8 cellular contexts compared by ENCODE assay signal in the genomic region with DNA sequence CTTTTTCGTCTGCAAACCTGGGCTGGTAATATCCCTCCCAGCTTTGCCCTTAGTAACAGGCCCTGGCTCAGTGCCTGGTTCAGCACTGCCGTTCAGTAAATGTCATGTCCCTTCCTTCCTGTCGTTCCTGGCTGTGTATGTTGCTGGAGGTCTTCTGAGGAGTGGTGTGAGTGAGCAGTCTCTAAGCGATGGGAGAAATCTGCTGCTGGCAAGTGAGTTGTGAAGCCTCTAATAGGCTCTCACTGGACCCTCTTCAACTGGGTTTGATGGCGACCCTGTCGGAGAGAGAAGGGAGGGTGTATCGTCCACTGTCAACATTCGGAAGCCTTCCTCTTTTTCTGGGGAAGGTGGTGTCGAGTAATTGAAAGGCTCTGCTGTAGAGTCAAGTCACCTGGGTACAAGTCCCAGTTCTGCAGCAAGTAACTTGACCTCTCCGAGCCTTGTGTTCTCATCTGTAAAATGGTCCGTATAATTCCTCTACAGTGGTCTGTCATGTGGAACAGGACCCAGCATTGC.
DNase-seq lines count a peak whose midpoint lies in the region; ATAC-seq and TF ChIP-seq lines count a peak whose summit lies in the region.

No MANE protein-coding gene starts in this region.

- H3K4me3 ChIP-seq in Jurkat, Clone E6-1 (ENCODE audit: low read length) = peak overlapping the region; percentile 92

- H3K4me1 Mint-ChIP-seq in activated T-cell treated with anti-CD3 and anti-CD28 coated beads, Interleukin-2, amount 50 U/mL, for 24 hours (ENCODE audit: low read depth) = peaks cover 20% of the 10 kb centered on the region
- H3K4me1 Mint-ChIP-seq in osteocyte (ENCODE audit: unreplicated experiment) = peaks cover 8% of the 10 kb centered on the region

- DNase-seq in NOMO-1 treated with DMSO at 0.1 percent for 48 hours (lab: John Stamatoyannopoulos, UW; ENCODE audit: unreplicated experiment) = peak; percentile 46
- no peak for DNase-seq in NOMO-1 treated with dmso at 0.1 percent for 144 hours (lab: John Stamatoyannopoulos, UW; ENCODE audit: unreplicated experiment)
- DNase-seq in Jurkat, Clone E6-1 (ENCODE audit: low read depth, low spot score) = no peak
- peak; percentile 44 for DNase-seq in activated T-cell treated with anti-CD3 and anti-CD28 coated beads, Interleukin-2, amount 50 U/mL, for 24 hours
- DNase-seq in foreskin melanocyte = peak; percentile 49
- no peak for DNase-seq in osteocyte (ENCODE audit: extremely low spot score, unreplicated experiment)
- no peak for DNase-seq in KG1 (lab: John Stamatoyannopoulos, UW)

- no peaks in the 10 kb centered on the region for H3K27me3 Mint-ChIP-seq in activated T-cell treated with anti-CD3 and anti-CD28 coated beads, Interleukin-2, amount 50 U/mL, for 24 hours
- H3K27me3 Mint-ChIP-seq in osteocyte (ENCODE audit: unreplicated experiment) = no peaks in the 10 kb centered on the region

- ATAC-seq in GM19324 (IDR thresholded peaks at IDR 0.05; ENCODE audit: low FRiP score, unreplicated experiment) = no peak

- no peak for TF ChIP-seq CTCF in osteocyte (IDR thresholded peaks at IDR 0.05)

- peaks cover 5% of the 10 kb centered on the region for H3K36me3 Mint-ChIP-seq in activated T-cell treated with anti-CD3 and anti-CD28 coated beads, Interleukin-2, amount 50 U/mL, for 24 hours (ENCODE audit: low read depth)
- no peaks in the 10 kb centered on the region for H3K36me3 Mint-ChIP-seq in osteocyte (ENCODE audit: unreplicated experiment)

- peak overlapping the region; percentile 97 for H3K27ac Mint-ChIP-seq in activated T-cell treated with anti-CD3 and anti-CD28 coated beads, Interleukin-2, amount 50 U/mL, for 24 hours
- peak overlapping the region; percentile 96 for H3K27ac Mint-ChIP-seq in osteocyte (ENCODE audit: unreplicated experiment)

- H3K4me3 Mint-ChIP-seq in activated T-cell treated with anti-CD3 and anti-CD28 coated beads, Interleukin-2, amount 50 U/mL, for 24 hours = peak overlapping the region; percentile 92
- H3K4me3 Mint-ChIP-seq in osteocyte (ENCODE audit: unreplicated experiment) = peak overlapping the region; percentile 89

- H3K9me3 Mint-ChIP-seq in activated T-cell treated with anti-CD3 and anti-CD28 coated beads, Interleukin-2, amount 50 U/mL, for 24 hours = no peaks in the 10 kb centered on the region
- no peaks in the 10 kb centered on the region for H3K9me3 Mint-ChIP-seq in osteocyte (ENCODE audit: unreplicated experiment)

Comparison
In these comparisons a context has a peak if more than half of its experiments do, and no peak if none do; other contexts are left out.
1. DNase-seq: peak in NOMO-1 treated with DMSO at 0.1 percent for 48 hours (single experiment), activated T-cell treated with anti-CD3 and anti-CD28 coated beads, Interleukin-2, amount 50 U/mL, for 24 hours (single experiment) and foreskin melanocyte (single experiment); none in NOMO-1 treated with dmso at 0.1 percent for 144 hours (single experiment), Jurkat, Clone E6-1 (single experiment), osteocyte (single experiment) and KG1 (single experiment).